Comparison of ENCODE assay signal across 1 cellular context in the genomic region with DNA sequence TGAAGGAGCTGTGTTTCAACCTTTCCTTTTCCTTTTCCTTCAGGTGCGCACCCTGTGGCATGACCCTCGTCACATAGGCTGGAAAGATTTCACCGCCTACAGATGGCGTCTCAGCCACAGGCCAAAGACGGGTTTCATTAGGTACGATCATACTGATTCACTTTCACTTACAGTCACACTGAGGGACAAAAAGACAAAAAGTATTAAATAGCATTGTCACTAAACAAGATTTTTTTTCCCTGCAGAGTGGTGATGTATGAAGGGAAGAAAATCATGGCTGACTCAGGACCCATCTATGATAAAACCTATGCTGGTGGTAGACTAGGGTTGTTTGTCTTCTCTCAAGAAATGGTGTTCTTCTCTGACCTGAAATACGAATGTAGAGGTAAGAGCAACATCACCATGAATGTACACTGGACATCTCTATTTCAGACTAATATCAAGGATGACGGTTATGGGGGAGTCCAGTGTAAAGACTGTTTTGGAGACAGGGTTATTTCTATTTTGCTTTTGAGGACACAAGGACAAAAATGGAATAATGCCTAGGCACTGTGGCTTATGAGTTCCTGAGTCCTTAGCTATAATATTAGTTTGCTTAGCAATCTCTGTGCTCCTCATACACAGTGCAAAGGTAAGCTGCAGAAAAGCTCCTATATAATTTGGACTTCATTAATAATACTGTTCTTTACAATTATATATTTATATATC.
TF ChIP-seq lines count a peak whose summit lies in the region.

No MANE protein-coding gene starts in this region.

TF ChIP-seq in K562, 482 proteins besides CTCF, POLR2A, EP300 and RAD21 (continued from another document):
- TF ChIP-seq, protein P1, sequence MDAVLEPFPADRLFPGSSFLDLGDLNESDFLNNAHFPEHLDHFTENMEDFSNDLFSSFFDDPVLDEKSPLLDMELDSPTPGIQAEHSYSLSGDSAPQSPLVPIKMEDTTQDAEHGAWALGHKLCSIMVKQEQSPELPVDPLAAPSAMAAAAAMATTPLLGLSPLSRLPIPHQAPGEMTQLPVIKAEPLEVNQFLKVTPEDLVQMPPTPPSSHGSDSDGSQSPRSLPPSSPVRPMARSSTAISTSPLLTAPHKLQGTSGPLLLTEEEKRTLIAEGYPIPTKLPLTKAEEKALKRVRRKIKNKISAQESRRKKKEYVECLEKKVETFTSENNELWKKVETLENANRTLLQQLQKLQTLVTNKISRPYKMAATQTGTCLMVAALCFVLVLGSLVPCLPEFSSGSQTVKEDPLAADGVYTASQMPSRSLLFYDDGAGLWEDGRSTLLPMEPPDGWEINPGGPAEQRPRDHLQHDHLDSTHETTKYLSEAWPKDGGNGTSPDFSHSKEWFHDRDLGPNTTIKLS (IDR thresholded peaks at IDR 0.05; ENCODE audit: borderline replicate concordance, low read depth) = no peak
